Comparison of ENCODE assay signal across 36 cellular contexts in genomic region chr6:31633447-31633846, GRCh38. TPM values are rescaled to one million over a fixed set of nuclear protein-coding genes. Genes with fewer than 3 reads are reported as not detected.
DNase-seq lines count a peak whose midpoint lies in the region; ATAC-seq, FAIRE-seq and TF ChIP-seq lines count a peak whose summit lies in the region.
"Had no signal": no experiment of that assay in that cellular context is flagged by ENCODE, and none has a peak within 500 bp of the region (broad histone marks: within the 10 kb centered on the region; RNA-seq: fewer than 3 reads in every experiment).

No MANE protein-coding gene starts in this region.

- no peak for ATAC-seq in HepG2
- ATAC-seq in right lobe of liver = no peak
- ATAC-seq in GM21367 (IDR thresholded peaks at IDR 0.05; ENCODE audit: unreplicated experiment) = no peak
- no peak for ATAC-seq in HG03135 (IDR thresholded peaks at IDR 0.05; ENCODE audit: unreplicated experiment)
- ATAC-seq: activated CD8-positive, alpha-beta T cell treated with anti-CD3 and anti-CD28 coated beads for 36 hours; activated naive CD4-positive, alpha-beta T cell treated with anti-CD3 and anti-CD28 coated beads, Interleukin-2, amount 50 U/mL, for 72 hours; psoas muscle; Right ventricle myocardium inferior; upper lobe of right lung had no signal

- H3K9me3 Mint-ChIP-seq in nephron progenitor cell (no peaks in the 10 kb centered on the region), chondrocyte (ENCODE audit: low read depth) (no peaks in the 10 kb centered on the region), immature natural killer cell (no peaks in the 10 kb centered on the region)
- H3K9me3 Mint-ChIP-seq: activated CD8-positive, alpha-beta T cell treated with anti-CD3 and anti-CD28 coated beads for 36 hours; activated naive CD4-positive, alpha-beta T cell treated with anti-CD3 and anti-CD28 coated beads, Interleukin-2, amount 50 U/mL, for 72 hours; activated T-helper 2 cell treated with anti-CD3 and anti-CD28 coated beads, Interferon-gamma antibody, Interleukin-2, Interleukin-4, amounts not matched to agents 10 μg/mL and 5 μg/mL and 100 μg/mL, durations not matched to agents 14 hours and 24 hours and 36 hours; CD4-positive, CD25-positive, alpha-beta regulatory T cell; naive B cell; T-helper 2 cell treated with Interferon-gamma antibody and Interleukin-4, amounts not matched to agents 5 μg/mL and 100 μg/mL, for 36 hours had no signal

- in situ Hi-C loops in HepG2 (cut with HindIII; ENCODE audit: extremely low pct_ligation_motif_present, low pct_unique_long_range_greater_than_20kb) = no loop called here

- no peak overlapping the region for H2AFZ ChIP-seq in HepG2 (ENCODE audit: low read length)

- POLR2A ChIA-PET in HepG2 (lab: Yijun Ruan, JAX) = interaction anchor here (1.2 to 3.4 kb wide), 7 partner anchors 10 to 27 kb away, joined by 3 to 20 read pairs (median 5); partner anchors contain the start of genes BAG6, C6orf47 and PRRC2A

- no TSS peak for BruUV-seq in HepG2 (replicated peaks; lab: Mats Ljungman, UMichigan)

- WGBS in HepG2 (ENCODE audit: low lambda C conversion rate) = 97% methylated on average over 7 of the region's 7 CpGs
- 100% methylated on average over 2 of the region's 7 CpGs for WGBS in right lobe of liver (ENCODE audit: insufficient coverage, low coverage, low lambda C conversion rate, missing lambda C conversion rate)

- CTCF ChIA-PET in HepG2 (lab: Yijun Ruan, JAX; ENCODE audit: low intra/inter-chr PET ratio, low total read pairs) = no interaction called here

- no peak for TF ChIP-seq EP300 in HepG2 (IDR thresholded peaks at IDR 0.05; ENCODE audit: low read depth in 2 of 2, low read length in 2 of 2)
- no peak for TF ChIP-seq EP300 in HepG2 (CRISPR knock-in tag; IDR thresholded peaks at IDR 0.05; ENCODE audit: borderline replicate concordance)

- no peak overlapping the region for H3K4me2 ChIP-seq in HepG2 (ENCODE audit: low read depth, low read length)

- TF ChIP-seq CTCF in HepG2 (CRISPR knock-in tag; IDR thresholded peaks at IDR 0.05) (no peak), right lobe of liver (IDR thresholded peaks at IDR 0.05) (no peak), VCaP (conservative IDR thresholded peaks at IDR 0.05) (no peak), nephron progenitor cell (IDR thresholded peaks at IDR 0.05) (no peak), chondrocyte (IDR thresholded peaks at IDR 0.05) (no peak)

- H3K4me3 Mint-ChIP-seq in nephron progenitor cell (no peak overlapping the region), chondrocyte (ENCODE audit: unreplicated experiment) (no peak overlapping the region), immature natural killer cell (no peak overlapping the region)
- H3K4me3 Mint-ChIP-seq: activated CD8-positive, alpha-beta T cell treated with anti-CD3 and anti-CD28 coated beads for 36 hours; CD4-positive, CD25-positive, alpha-beta regulatory T cell; naive B cell; T-helper 2 cell treated with Interferon-gamma antibody and Interleukin-4, amounts not matched to agents 5 μg/mL and 100 μg/mL, for 36 hours had no signal

- H3K4me1 ChIP-seq in HepG2 (ENCODE audit: insufficient read depth, low read length) (no peaks in the 10 kb centered on the region), right lobe of liver (peaks cover 0 to 12% (median 0%) of the 10 kb centered on the region in 4 donors)
- H3K4me1 ChIP-seq: left ventricle myocardium inferior, sigmoid colon, suprapubic skin, upper lobe of right lung had no signal

- FAIRE-seq in HepG2 (lab: Jason Lieb, UNC) = no peak
- FAIRE-seq: GM18507, islet of Langerhans had no signal

- no peak for TF ChIP-seq RAD21 in HepG2 (CRISPR knock-in tag; IDR thresholded peaks at IDR 0.05)

- H3K27ac ChIP-seq in HepG2 (ENCODE audit: extremely low read length, insufficient read depth, low read length) (no peak overlapping the region), right lobe of liver (no peak overlapping the region), VCaP (peak overlapping the region; percentile 33; the same call in 1 of the 2 replicates)
- H3K27ac ChIP-seq: epithelial cell of prostate, HL-60, left ventricle myocardium inferior, psoas muscle, suprapubic skin, upper lobe of right lung had no signal

- H3K79me2 ChIP-seq in HepG2 (ENCODE audit: insufficient read depth, low read length) = no peaks in the 10 kb centered on the region

- H3K4me3 ChIP-seq in HepG2 (replicated peaks in 1 of 3; ENCODE audit: insufficient read depth in 1 of 3, low read depth in 2 of 3, low read length in 3 of 3) (no peak overlapping the region), right lobe of liver (no peak overlapping the region)
- H3K4me3 ChIP-seq: left ventricle myocardium inferior, psoas muscle, sigmoid colon, suprapubic skin, upper lobe of right lung had no signal

- H3K9me3 ChIP-seq in HepG2 (ENCODE audit: low read length) = no peaks in the 10 kb centered on the region
- no peaks in the 10 kb centered on the region for H3K9me3 ChIP-seq in right lobe of liver
- H3K9me3 ChIP-seq: left ventricle myocardium inferior, psoas muscle, sigmoid colon, suprapubic skin, upper lobe of right lung had no signal

- H3K27me3 ChIP-seq in HepG2 (ENCODE audit: control insufficient read depth in 1 of 2, insufficient read depth in 2 of 2, low read length in 2 of 2) (no peaks in the 10 kb centered on the region), right lobe of liver (no peaks in the 10 kb centered on the region)
- H3K27me3 ChIP-seq: sigmoid colon, suprapubic skin, upper lobe of right lung had no signal

- no peaks in the 10 kb centered on the region; the same call in 1 of the 2 replicates for H4K20me1 ChIP-seq in HepG2 (ENCODE audit: insufficient read depth, low read length)

- intact Hi-C loops in HepG2 (cut with micrococcal nuclease; ENCODE audit: unreplicated experiment) = no loop called here
- intact Hi-C loops in right lobe of liver (cut with DNase I) = no loop called here

- H3K27me3 Mint-ChIP-seq in nephron progenitor cell (ENCODE audit: low read depth, poor library complexity) (peaks cover 3% of the 10 kb centered on the region), chondrocyte (ENCODE audit: low read depth) (no peaks in the 10 kb centered on the region), immature natural killer cell (ENCODE audit: low read depth in 3 of 3) (peaks cover 2 to 7% (median 3%) of the 10 kb centered on the region in 3 donors)
- H3K27me3 Mint-ChIP-seq: activated CD8-positive, alpha-beta T cell treated with anti-CD3 and anti-CD28 coated beads for 36 hours; CD4-positive, CD25-positive, alpha-beta regulatory T cell; naive B cell had no signal

- H3K36me3 ChIP-seq in HepG2 (replicated peaks in 1 of 2; ENCODE audit: control insufficient read depth in 1 of 2, insufficient read depth in 2 of 2, low read length in 2 of 2) = peaks cover 62 to 89% of the 10 kb centered on the region in 2 experiments
- H3K36me3 ChIP-seq in right lobe of liver = peaks cover 5 to 94% (median 50%) of the 10 kb centered on the region in 4 donors

- H3K9ac ChIP-seq in HepG2 (ENCODE audit: insufficient read depth, low read depth, low read length) = no peak overlapping the region

- peak overlapping the region; percentile 96 for H3K27ac Mint-ChIP-seq in nephron progenitor cell
- no peak overlapping the region for H3K27ac Mint-ChIP-seq in chondrocyte (ENCODE audit: unreplicated experiment)
- H3K27ac Mint-ChIP-seq in immature natural killer cell = peak overlapping the region in 2 of 6 donors; percentile 40 to 66
- H3K27ac Mint-ChIP-seq: activated T-helper 2 cell treated with anti-CD3 and anti-CD28 coated beads, Interferon-gamma antibody, Interleukin-2, Interleukin-4, amounts not matched to agents 10 μg/mL and 5 μg/mL and 100 μg/mL, durations not matched to agents 14 hours and 24 hours and 36 hours; CD4-positive, CD25-positive, alpha-beta regulatory T cell had no signal

- TF ChIP-seq POLR2A in HepG2 (IDR thresholded peaks at IDR 0.05; ENCODE audit: insufficient read depth in 1 of 2, low read depth in 2 of 2, low read length in 2 of 2) (no peak), right lobe of liver (IDR thresholded peaks at IDR 0.05) (no peak)

- peaks cover 72% of the 10 kb centered on the region for H3K36me3 Mint-ChIP-seq in nephron progenitor cell (ENCODE audit: low read depth)
- peaks cover 47% of the 10 kb centered on the region for H3K36me3 Mint-ChIP-seq in chondrocyte (ENCODE audit: low read depth)
- peaks cover 4 to 39% (median 31%) of the 10 kb centered on the region in 3 donors for H3K36me3 Mint-ChIP-seq in immature natural killer cell

- H3K4me1 Mint-ChIP-seq in nephron progenitor cell (peaks cover 5% of the 10 kb centered on the region), chondrocyte (ENCODE audit: low read depth) (no peaks in the 10 kb centered on the region), immature natural killer cell (no peaks in the 10 kb centered on the region)

- no peak for DNase-seq in HepG2 (ENCODE audit: low spot score)
- no peak for DNase-seq in right lobe of liver
- no peak for DNase-seq in nephron progenitor cell
- no peak for DNase-seq in chondrocyte (ENCODE audit: low spot score)
- no peak for DNase-seq in immature natural killer cell
- DNase-seq: activated CD8-positive, alpha-beta memory T cell treated with anti-CD3 and anti-CD28 coated beads, Interleukin-2, amount 50 U/mL, for 48 hours; activated CD8-positive, alpha-beta T cell treated with anti-CD3 and anti-CD28 coated beads for 36 hours; AML-193; aorta; CD4-positive, CD25-positive, alpha-beta regulatory T cell; cortex of kidney; effector memory CD4-positive, alpha-beta T cell; H7; left ventricle myocardium inferior; midbrain; naive B cell; NCI-H2029 treated with DMSO at 0.1 percent for 48 hours; NCI-H526; NK-92 treated with Interleukin-12 subunit alpha and Interleukin-12 subunit beta, amount 100 ng/mL, for 24 hours; nucleus accumbens; psoas muscle; sigmoid colon; stimulated activated CD4-positive, alpha-beta T cell treated with anti-CD3 and anti-CD28 coated beads, Interleukin-4, amount 100 ng/mL, for 24 hours; upper lobe of right lung had no signal

RNA-seq across cellular contexts. Expression of gene PRRC2A, which starts 12.9 kb away (rescaled TPM):
- total RNA-seq in HepG2 (2016; rRNA removed; fragmentation: Illumina TruSeq; extraction: Trizol) = 37.2 and 38.9 TPM in 2 replicates
- 32.5 and 32.7 TPM in 2 replicates for total RNA-seq in HepG2 (2016; cell fraction: cytosol; rRNA removed; fragmentation: Illumina TruSeq; extraction: Trizol; ENCODE audit: low read depth)
- 32.8 and 40.6 TPM in 2 replicates for total RNA-seq in HepG2 (2016; cell fraction: insoluble cytoplasmic fraction; rRNA removed; fragmentation: Illumina TruSeq; extraction: Trizol)
- 32.8 and 40.2 TPM in 2 replicates for total RNA-seq in HepG2 (2016; cell fraction: membrane; rRNA removed; fragmentation: Illumina TruSeq; extraction: Trizol)
- 58.3 and 69.5 TPM in 2 replicates for total RNA-seq in HepG2 (2016; cell fraction: nucleus; rRNA removed; fragmentation: Illumina TruSeq; extraction: Trizol)
- 47.4 and 60.5 TPM in 2 replicates for polyA plus RNA-seq in HepG2 (2011; rRNA removed)
- 21.8 and 30.2 TPM in 2 replicates for polyA plus RNA-seq in HepG2 (2011; cell fraction: cytosol; rRNA removed)
- polyA plus RNA-seq in HepG2 (2011; cell fraction: nucleus; rRNA removed) = 235 and 263 TPM in 2 replicates
- 80.6 and 104 TPM in 2 replicates for polyA plus RNA-seq in HepG2 (2012)
- polyA plus RNA-seq in HepG2 (2016; cell fraction: cytosol; fragmentation: Illumina TruSeq; extraction: Trizol; ENCODE audit: low read depth) = 12.1 and 13.9 TPM in 2 replicates
- 59.6 and 89.4 TPM in 2 replicates for polyA plus RNA-seq in HepG2 (2016; cell fraction: insoluble cytoplasmic fraction; fragmentation: Illumina TruSeq; extraction: Trizol; ENCODE audit: low read depth)
- 26.0 and 31.8 TPM in 2 replicates for polyA plus RNA-seq in HepG2 (2016; cell fraction: membrane; fragmentation: Illumina TruSeq; extraction: Trizol; ENCODE audit: low read depth)
- 182 and 188 TPM in 2 replicates for polyA plus RNA-seq in HepG2 (2016; cell fraction: nucleus; fragmentation: Illumina TruSeq; extraction: Trizol; ENCODE audit: insufficient read depth, low read depth)
- polyA minus RNA-seq in HepG2 (2011; rRNA and poly(A)+ RNA removed; ENCODE audit: low replicate concordance) = 50.3 and 66.9 TPM in 2 replicates
- polyA minus RNA-seq in HepG2 (2011; cell fraction: cytosol; rRNA and poly(A)+ RNA removed) = 51.5 and 53.4 TPM in 2 replicates
- polyA minus RNA-seq in HepG2 (2011; cell fraction: nucleus; rRNA and poly(A)+ RNA removed) = 120 and 136 TPM in 2 replicates
- total RNA-seq in right lobe of liver = 10 to 100 TPM; 34.7 to 59.6 (median 39.4) TPM
- 156 to 185 TPM (median 157 TPM) in 3 replicates for total RNA-seq in chondrocyte
- polyA plus RNA-seq in immature natural killer cell = 10 to 100 TPM in 1 of 3 donors, 1 to 10 TPM in 1, not detected in 1; 2.3 to 13.4 TPM

RNA-seq across cellular contexts. Expression of gene AIF1, which starts 18.4 kb away (rescaled TPM):
- not detected in 2 replicates for total RNA-seq in HepG2 (2016; rRNA removed; fragmentation: Illumina TruSeq; extraction: Trizol)
- 0.62 and 0.91 TPM in 2 replicates for total RNA-seq in HepG2 (2016; cell fraction: cytosol; rRNA removed; fragmentation: Illumina TruSeq; extraction: Trizol; ENCODE audit: low read depth)
- not detected in 2 replicates for total RNA-seq in HepG2 (2016; cell fraction: insoluble cytoplasmic fraction; rRNA removed; fragmentation: Illumina TruSeq; extraction: Trizol)
- 0.48 TPM in 1 of 2 replicates, not detected in the other for total RNA-seq in HepG2 (2016; cell fraction: membrane; rRNA removed; fragmentation: Illumina TruSeq; extraction: Trizol)
- total RNA-seq in HepG2 (2016; cell fraction: nucleus; rRNA removed; fragmentation: Illumina TruSeq; extraction: Trizol) = not detected in 2 replicates
- polyA plus RNA-seq in HepG2 (2011; rRNA removed) = 1.4 and 1.5 TPM in 2 replicates
- polyA plus RNA-seq in HepG2 (2011; cell fraction: cytosol; rRNA removed) = 0.44 and 1.3 TPM in 2 replicates
- polyA plus RNA-seq in HepG2 (2011; cell fraction: nucleus; rRNA removed) = 0.72 and 1.6 TPM in 2 replicates
- 1.6 and 7.5 TPM in 2 replicates for polyA plus RNA-seq in HepG2 (2012)
- 0.98 and 1.2 TPM in 2 replicates for polyA plus RNA-seq in HepG2 (2016; cell fraction: cytosol; fragmentation: Illumina TruSeq; extraction: Trizol; ENCODE audit: low read depth)
- 0.60 and 0.98 TPM in 2 replicates for polyA plus RNA-seq in HepG2 (2016; cell fraction: insoluble cytoplasmic fraction; fragmentation: Illumina TruSeq; extraction: Trizol; ENCODE audit: low read depth)
- 0.76 and 1.2 TPM in 2 replicates for polyA plus RNA-seq in HepG2 (2016; cell fraction: membrane; fragmentation: Illumina TruSeq; extraction: Trizol; ENCODE audit: low read depth)
- 1.3 TPM in 1 of 2 replicates, not detected in the other for polyA plus RNA-seq in HepG2 (2016; cell fraction: nucleus; fragmentation: Illumina TruSeq; extraction: Trizol; ENCODE audit: insufficient read depth, low read depth)
- polyA minus RNA-seq in HepG2 (2011; rRNA and poly(A)+ RNA removed; ENCODE audit: low replicate concordance) = not detected in 2 replicates
- polyA minus RNA-seq in HepG2 (2011; cell fraction: cytosol; rRNA and poly(A)+ RNA removed) = not detected in 2 replicates
- 0.75 TPM in 1 of 2 replicates, not detected in the other for polyA minus RNA-seq in HepG2 (2011; cell fraction: nucleus; rRNA and poly(A)+ RNA removed)
- total RNA-seq in right lobe of liver = 10 to 100 TPM in 4 of 6 experiments, 1 to 10 TPM in 2; 6.7 to 28.5 (median 13.0) TPM
- total RNA-seq in chondrocyte = not detected in 3 replicates
- 10 to 100 TPM in 2 of 3 donors, 1 to 10 TPM in 1; 6.6 to 44.1 (median 40.3) TPM for polyA plus RNA-seq in immature natural killer cell

RNA-seq across cellular contexts. Expression of gene BAG6, which starts 19.0 kb away (rescaled TPM):
- 169 and 190 TPM in 2 replicates for total RNA-seq in HepG2 (2016; rRNA removed; fragmentation: Illumina TruSeq; extraction: Trizol)
- 84.0 and 88.6 TPM in 2 replicates for total RNA-seq in HepG2 (2016; cell fraction: cytosol; rRNA removed; fragmentation: Illumina TruSeq; extraction: Trizol; ENCODE audit: low read depth)
- 156 and 178 TPM in 2 replicates for total RNA-seq in HepG2 (2016; cell fraction: insoluble cytoplasmic fraction; rRNA removed; fragmentation: Illumina TruSeq; extraction: Trizol)
- total RNA-seq in HepG2 (2016; cell fraction: membrane; rRNA removed; fragmentation: Illumina TruSeq; extraction: Trizol) = 178 and 181 TPM in 2 replicates
- total RNA-seq in HepG2 (2016; cell fraction: nucleus; rRNA removed; fragmentation: Illumina TruSeq; extraction: Trizol) = 152 and 174 TPM in 2 replicates
- 157 and 184 TPM in 2 replicates for polyA plus RNA-seq in HepG2 (2011; rRNA removed)
- 112 and 150 TPM in 2 replicates for polyA plus RNA-seq in HepG2 (2011; cell fraction: cytosol; rRNA removed)
- 529 and 638 TPM in 2 replicates for polyA plus RNA-seq in HepG2 (2011; cell fraction: nucleus; rRNA removed)
- polyA plus RNA-seq in HepG2 (2012) = 358 and 398 TPM in 2 replicates
- polyA plus RNA-seq in HepG2 (2016; cell fraction: cytosol; fragmentation: Illumina TruSeq; extraction: Trizol; ENCODE audit: low read depth) = 78.8 and 95.7 TPM in 2 replicates
- 186 and 257 TPM in 2 replicates for polyA plus RNA-seq in HepG2 (2016; cell fraction: insoluble cytoplasmic fraction; fragmentation: Illumina TruSeq; extraction: Trizol; ENCODE audit: low read depth)
- polyA plus RNA-seq in HepG2 (2016; cell fraction: membrane; fragmentation: Illumina TruSeq; extraction: Trizol; ENCODE audit: low read depth) = 151 and 180 TPM in 2 replicates
- 346 and 353 TPM in 2 replicates for polyA plus RNA-seq in HepG2 (2016; cell fraction: nucleus; fragmentation: Illumina TruSeq; extraction: Trizol; ENCODE audit: insufficient read depth, low read depth)
- 102 and 309 TPM in 2 replicates for polyA minus RNA-seq in HepG2 (2011; rRNA and poly(A)+ RNA removed; ENCODE audit: low replicate concordance)
- 190 and 207 TPM in 2 replicates for polyA minus RNA-seq in HepG2 (2011; cell fraction: cytosol; rRNA and poly(A)+ RNA removed)
- 142 and 160 TPM in 2 replicates for polyA minus RNA-seq in HepG2 (2011; cell fraction: nucleus; rRNA and poly(A)+ RNA removed)
- 100 to 1,000 TPM; 114 to 196 (median 142) TPM for total RNA-seq in right lobe of liver
- 253 to 308 TPM (median 262 TPM) in 3 replicates for total RNA-seq in chondrocyte
- 10 to 100 TPM in 2 of 3 donors, 1 to 10 TPM in 1; 8.5 to 22.7 (median 16.2) TPM for polyA plus RNA-seq in immature natural killer cell

RNA-seq across cellular contexts. Expression of gene APOM, which starts 22.2 kb away (rescaled TPM):
- total RNA-seq in HepG2 (2016; rRNA removed; fragmentation: Illumina TruSeq; extraction: Trizol) (52.9 and 98.2 TPM in 2 replicates), right lobe of liver (100 to 1,000 TPM; 100 to 182 (median 116) TPM), chondrocyte (0.85 to 1.2 TPM in 2 of 3 replicates, not detected in the other)
- 43.4 and 48.4 TPM in 2 replicates for total RNA-seq in HepG2 (2016; cell fraction: cytosol; rRNA removed; fragmentation: Illumina TruSeq; extraction: Trizol; ENCODE audit: low read depth)
- 49.1 and 105 TPM in 2 replicates for total RNA-seq in HepG2 (2016; cell fraction: insoluble cytoplasmic fraction; rRNA removed; fragmentation: Illumina TruSeq; extraction: Trizol)
- 24.9 and 27.7 TPM in 2 replicates for total RNA-seq in HepG2 (2016; cell fraction: membrane; rRNA removed; fragmentation: Illumina TruSeq; extraction: Trizol)
- total RNA-seq in HepG2 (2016; cell fraction: nucleus; rRNA removed; fragmentation: Illumina TruSeq; extraction: Trizol) = 80.5 and 97.5 TPM in 2 replicates
- polyA plus RNA-seq in HepG2 (2011; rRNA removed) (1,140 and 1,216 TPM in 2 replicates), immature natural killer cell (1 to 10 TPM; 1.8 to 5.7 (median 3.9) TPM)
- 931 and 1,024 TPM in 2 replicates for polyA plus RNA-seq in HepG2 (2011; cell fraction: cytosol; rRNA removed)
- 672 and 801 TPM in 2 replicates for polyA plus RNA-seq in HepG2 (2011; cell fraction: nucleus; rRNA removed)
- polyA plus RNA-seq in HepG2 (2012) = 414 and 633 TPM in 2 replicates
- polyA plus RNA-seq in HepG2 (2016; cell fraction: cytosol; fragmentation: Illumina TruSeq; extraction: Trizol; ENCODE audit: low read depth) = 40.2 and 51.8 TPM in 2 replicates
- polyA plus RNA-seq in HepG2 (2016; cell fraction: insoluble cytoplasmic fraction; fragmentation: Illumina TruSeq; extraction: Trizol; ENCODE audit: low read depth) = 55.3 and 56.0 TPM in 2 replicates
- polyA plus RNA-seq in HepG2 (2016; cell fraction: membrane; fragmentation: Illumina TruSeq; extraction: Trizol; ENCODE audit: low read depth) = 20.7 and 25.6 TPM in 2 replicates
- 129 and 139 TPM in 2 replicates for polyA plus RNA-seq in HepG2 (2016; cell fraction: nucleus; fragmentation: Illumina TruSeq; extraction: Trizol; ENCODE audit: insufficient read depth, low read depth)
- 3.4 and 446 TPM in 2 replicates for polyA minus RNA-seq in HepG2 (2011; rRNA and poly(A)+ RNA removed; ENCODE audit: low replicate concordance)
- 154 and 168 TPM in 2 replicates for polyA minus RNA-seq in HepG2 (2011; cell fraction: cytosol; rRNA and poly(A)+ RNA removed)
- polyA minus RNA-seq in HepG2 (2011; cell fraction: nucleus; rRNA and poly(A)+ RNA removed) = 110 and 177 TPM in 2 replicates

RNA-seq across cellular contexts. Expression of gene C6orf47, which starts 27.1 kb away (rescaled TPM):
- total RNA-seq in HepG2 (2016; rRNA removed; fragmentation: Illumina TruSeq; extraction: Trizol) (15.5 and 18.1 TPM in 2 replicates), right lobe of liver (1 to 10 TPM; 6.6 to 8.7 (median 7.6) TPM), chondrocyte (19.1 to 20.3 TPM (median 20.2 TPM) in 3 replicates)
- total RNA-seq in HepG2 (2016; cell fraction: cytosol; rRNA removed; fragmentation: Illumina TruSeq; extraction: Trizol; ENCODE audit: low read depth) = 4.0 and 4.6 TPM in 2 replicates
- total RNA-seq in HepG2 (2016; cell fraction: insoluble cytoplasmic fraction; rRNA removed; fragmentation: Illumina TruSeq; extraction: Trizol) = 16.8 and 18.5 TPM in 2 replicates
- 10.4 and 12.5 TPM in 2 replicates for total RNA-seq in HepG2 (2016; cell fraction: membrane; rRNA removed; fragmentation: Illumina TruSeq; extraction: Trizol)
- 11.7 and 13.0 TPM in 2 replicates for total RNA-seq in HepG2 (2016; cell fraction: nucleus; rRNA removed; fragmentation: Illumina TruSeq; extraction: Trizol)
- polyA plus RNA-seq in HepG2 (2011; rRNA removed) (1.7 and 2.1 TPM in 2 replicates), immature natural killer cell (10 to 100 TPM; 23.6 to 41.6 (median 26.3) TPM)
- polyA plus RNA-seq in HepG2 (2011; cell fraction: cytosol; rRNA removed) = 1.5 TPM in 2 replicates
- 3.0 and 3.3 TPM in 2 replicates for polyA plus RNA-seq in HepG2 (2011; cell fraction: nucleus; rRNA removed)
- polyA plus RNA-seq in HepG2 (2012) = 3.3 and 4.4 TPM in 2 replicates
- polyA plus RNA-seq in HepG2 (2016; cell fraction: cytosol; fragmentation: Illumina TruSeq; extraction: Trizol; ENCODE audit: low read depth) = 1.9 and 2.9 TPM in 2 replicates
- 12.2 and 12.5 TPM in 2 replicates for polyA plus RNA-seq in HepG2 (2016; cell fraction: insoluble cytoplasmic fraction; fragmentation: Illumina TruSeq; extraction: Trizol; ENCODE audit: low read depth)
- 5.2 and 6.9 TPM in 2 replicates for polyA plus RNA-seq in HepG2 (2016; cell fraction: membrane; fragmentation: Illumina TruSeq; extraction: Trizol; ENCODE audit: low read depth)
- polyA plus RNA-seq in HepG2 (2016; cell fraction: nucleus; fragmentation: Illumina TruSeq; extraction: Trizol; ENCODE audit: insufficient read depth, low read depth) = 11.9 and 12.9 TPM in 2 replicates
- polyA minus RNA-seq in HepG2 (2011; rRNA and poly(A)+ RNA removed; ENCODE audit: low replicate concordance) = 3.9 and 10.7 TPM in 2 replicates
- 1.2 and 1.3 TPM in 2 replicates for polyA minus RNA-seq in HepG2 (2011; cell fraction: cytosol; rRNA and poly(A)+ RNA removed)
- polyA minus RNA-seq in HepG2 (2011; cell fraction: nucleus; rRNA and poly(A)+ RNA removed) = 5.3 and 6.1 TPM in 2 replicates
